ENCODE assay signal across 18 cellular contexts in the genomic region with DNA sequence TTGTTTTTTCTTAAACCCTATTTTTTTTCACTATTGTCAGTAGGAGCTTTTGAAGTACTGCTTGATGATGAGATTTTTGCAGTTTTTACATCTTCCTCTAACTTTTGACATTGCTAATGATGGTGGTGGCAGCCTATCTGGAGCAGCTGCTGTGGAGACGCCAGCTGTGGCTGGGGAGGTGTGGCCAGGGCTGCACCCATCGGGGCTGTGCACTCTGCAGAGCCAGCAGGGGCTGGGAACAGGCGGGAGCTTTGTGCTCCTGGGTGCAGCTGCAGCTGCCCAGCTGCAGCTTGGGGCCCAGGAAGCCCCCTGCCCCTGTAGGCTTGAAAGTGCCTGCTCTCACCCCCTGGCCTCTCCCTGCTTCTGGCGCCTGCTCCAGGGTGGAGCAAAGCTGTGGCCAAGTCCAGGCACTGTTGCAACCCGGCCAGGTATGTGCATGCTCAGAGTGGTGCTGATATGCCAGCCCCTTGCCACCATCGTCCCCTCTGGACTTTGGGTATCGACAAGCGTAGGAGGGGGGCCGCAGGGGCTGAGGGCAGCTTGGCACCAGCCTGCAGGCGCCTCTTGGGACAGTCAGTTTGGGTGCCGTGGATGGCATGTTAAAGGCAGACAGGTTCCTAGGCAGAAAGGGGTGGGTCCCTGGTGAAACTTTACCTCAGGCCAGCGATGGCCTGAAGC.
"Had no signal": no experiment of that assay in that cellular context is flagged by ENCODE, and none has a peak within 500 bp of the region (broad histone marks: within the 10 kb centered on the region; RNA-seq: fewer than 3 reads in every experiment).

No MANE protein-coding gene starts in this region.

- H3K4me3 ChIP-seq: ascending aorta, psoas muscle, sigmoid colon, tibial artery, uterus had no signal

- H3K9me3 ChIP-seq: ascending aorta, psoas muscle, sigmoid colon, tibial artery, uterus had no signal

- H3K27me3 ChIP-seq: ascending aorta, sigmoid colon, tibial artery, uterus had no signal

- H3K36me3 ChIP-seq: uterus had no signal

- DNase-seq: activated CD4-positive, alpha-beta T cell treated with anti-CD3 and anti-CD28 coated beads, Interleukin-2, amount 50 U/mL, for 4 hours; activated gamma-delta T cell; activated T-cell treated with anti-CD3 and anti-CD28 coated beads, Interleukin-2, amount 50 U/mL, for 72 hours; effector memory CD4-positive, alpha-beta T cell; mammary epithelial cell; midbrain; psoas muscle; sigmoid colon; stimulated activated CD8-positive, alpha-beta memory T cell treated with anti-CD3 and anti-CD28 coated beads, Interleukin-4, amount 100 ng/mL, for 48 hours; stimulated activated naive CD4-positive, alpha-beta T cell; SW 1271; T-helper 2 cell; tibial artery; uterus had no signal

- H3K4me1 ChIP-seq: ascending aorta, uterus had no signal

- FAIRE-seq: endothelial cell of umbilical vein, keratinocyte had no signal

- H3K27ac ChIP-seq: ascending aorta, psoas muscle, tibial artery, uterus, VCaP had no signal

- ATAC-seq: activated T-cell treated with anti-CD3 and anti-CD28 coated beads, Interleukin-2, amount 50 U/mL, for 72 hours had no signal
